Comparison of ENCODE assay signal across 8 cellular contexts in the genomic region with DNA sequence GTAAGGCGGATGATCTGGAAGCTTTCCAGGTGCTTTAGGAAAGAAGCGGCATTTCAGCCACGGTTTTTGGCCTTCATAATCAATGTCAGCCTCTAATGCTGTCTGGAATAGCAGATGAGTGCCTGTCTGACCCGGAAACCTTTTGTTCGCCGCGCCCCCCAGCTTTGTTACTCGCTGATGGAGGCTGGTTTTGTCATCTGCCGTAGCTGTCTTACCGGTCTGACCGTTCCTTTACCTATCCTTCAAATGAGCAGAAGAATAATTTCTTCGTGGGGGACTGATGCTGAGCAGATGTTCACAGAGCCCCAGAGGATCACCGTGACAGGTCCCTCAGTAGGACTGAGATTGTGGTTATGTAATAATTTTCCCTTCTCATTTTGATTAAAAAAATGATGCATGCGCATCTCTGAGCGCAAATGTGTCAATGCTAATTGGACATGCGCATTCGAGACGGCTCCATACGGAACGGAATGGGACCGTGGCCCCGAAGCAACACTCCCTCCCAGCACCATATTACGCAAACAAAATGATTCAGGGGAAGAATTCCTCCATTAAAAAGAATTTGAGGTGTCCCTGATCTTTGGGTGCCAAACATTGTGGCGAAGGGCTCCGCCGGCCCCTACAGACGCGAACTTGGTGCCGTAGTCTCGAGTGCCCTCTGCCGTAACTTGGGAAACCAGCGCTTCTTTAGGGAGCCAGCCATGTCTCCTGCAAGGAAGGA. TPM values are rescaled to one million over a fixed set of nuclear protein-coding genes. Genes with fewer than 3 reads are reported as not detected.
DNase-seq lines count a peak whose midpoint lies in the region; ATAC-seq and TF ChIP-seq lines count a peak whose summit lies in the region.

No MANE protein-coding gene starts in this region.

- DNase-seq in Right ventricle myocardium inferior (ENCODE audit: missing footprints) (no peak), cardiac septum (ENCODE audit: low spot score) (no peak), NCI-H2171 (lab: John Stamatoyannopoulos, UW) (peak; percentile 45), ascending aorta (ENCODE audit: low spot score in 2 of 2) (no peak), hypothalamus (lab: John Stamatoyannopoulos, UW) (peak in 26 of 51 donors; percentile 2 to 74 (median 20)), putamen (ENCODE audit: low spot score) (peak; percentile 42), epidermal melanocyte (ENCODE audit: insufficient read length, low spot score) (no peak)

- peak; percentile 69 for ATAC-seq in Right ventricle myocardium inferior
- ATAC-seq in HG03159 (IDR thresholded peaks at IDR 0.05; ENCODE audit: unreplicated experiment), result no peak

- TF ChIP-seq CTCF in ascending aorta (IDR thresholded peaks at IDR 0.05), result peak in 2 of 3 experiments; percentile 26 to 52

- H3K9me3 ChIP-seq in ascending aorta, result no peaks in the 10 kb centered on the region

- H3K4me3 ChIP-seq in ascending aorta, result peak overlapping the region; percentile 1 to 17

- H3K27ac ChIP-seq in ascending aorta, result no peak overlapping the region

- H3K27me3 ChIP-seq in ascending aorta, result no peaks in the 10 kb centered on the region

- H3K4me1 ChIP-seq in ascending aorta, result no peaks in the 10 kb centered on the region

- intact Hi-C loops in Right ventricle myocardium inferior (cut with DNase I) (loop anchor here (2.0 to 10.0 kb wide), 3 partner anchors 132 to 698 kb away; no protein-coding TSS in a partner anchor), cardiac septum (cut with DNase I) (loop anchor here (5.0 kb wide), 2 partner anchors 129 to 699 kb away; no protein-coding TSS in a partner anchor), ascending aorta (cut with DNase I) (loop anchor here (5.0 kb wide), 1 partner anchor 129 kb away; no protein-coding TSS in a partner anchor)

- no peaks in the 10 kb centered on the region for H3K36me3 ChIP-seq in ascending aorta

RNA-seq across cellular contexts. Expression of gene TLX3, which starts 27.6 kb away (rescaled TPM):
- total RNA-seq in Right ventricle myocardium inferior (not detected), cardiac septum (not detected), ascending aorta (not detected)

RNA-seq across cellular contexts. Expression of gene NPM1, which starts 51.0 kb away (rescaled TPM):
- total RNA-seq in Right ventricle myocardium inferior, result 365 TPM
- 412 TPM for total RNA-seq in cardiac septum
- 269 TPM for total RNA-seq in ascending aorta

Comparison
In these comparisons a context has a peak if more than half of its experiments do, and no peak if none do; other contexts are left out.
1. DNase-seq: peak in NCI-H2171 (single experiment), hypothalamus (26 of 51) and putamen (single experiment); none in Right ventricle myocardium inferior (single experiment), cardiac septum (single experiment), ascending aorta (0 of 2) and epidermal melanocyte (single experiment).